Comparison of ENCODE assay signal across 27 cellular contexts in the genomic region with DNA sequence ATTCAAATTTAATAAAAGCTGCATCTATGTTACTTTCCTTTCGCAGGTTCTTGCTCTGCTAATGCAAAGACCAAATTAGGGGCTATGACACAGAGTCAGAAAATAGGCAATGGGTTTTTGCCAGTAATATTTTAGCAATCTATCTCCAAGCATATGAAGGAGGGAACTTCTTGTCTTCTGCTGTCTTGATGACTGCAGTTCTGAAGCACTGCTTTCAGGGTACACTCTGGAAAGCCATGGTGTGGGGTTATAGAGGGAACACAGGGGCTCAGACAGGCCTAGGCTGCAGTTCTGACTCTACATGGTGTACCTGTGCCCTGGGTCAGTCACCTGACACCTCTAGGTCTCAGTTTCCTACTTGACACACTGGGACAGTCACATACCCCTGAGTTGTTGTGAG.
"Had no signal": no experiment of that assay in that cellular context is flagged by ENCODE, and none has a peak within 500 bp of the region (broad histone marks: within the 10 kb centered on the region; RNA-seq: fewer than 3 reads in every experiment).

No MANE protein-coding gene starts in this region.

- H3K27ac Mint-ChIP-seq: immature natural killer cell; mesothelial cell of epicardium; naive B cell; natural killer cell; progenitor cell of endocrine pancreas; stimulated activated memory B cell treated with anti-CD40 and anti-IgM and Interleukin-4, amounts not matched to agents 10 μg/mL and 1 μg/mL and 100 μg/mL, for 72 hours had no signal

- H3K9me3 ChIP-seq: lower lobe of right lung, ovary, right atrium auricular region, right lobe of liver, stomach, testis, thyroid gland, transverse colon, upper lobe of left lung, vagina had no signal

- H3K36me3 ChIP-seq: lower lobe of right lung, ovary, right atrium auricular region, right lobe of liver, stomach, thyroid gland, transverse colon, upper lobe of left lung, vagina had no signal

- H3K36me3 Mint-ChIP-seq: immature natural killer cell; mesothelial cell of epicardium; naive B cell; natural killer cell; stimulated activated memory B cell treated with anti-CD40 and anti-IgM and Interleukin-4, amounts not matched to agents 10 μg/mL and 1 μg/mL and 100 μg/mL, for 72 hours had no signal

- ATAC-seq: left colon; lower lobe of right lung; natural killer cell; right lobe of liver; stimulated activated memory B cell treated with anti-CD40 and anti-IgM and Interleukin-4, amounts not matched to agents 10 μg/mL and 1 μg/mL and 100 μg/mL, for 72 hours; stimulated activated naive CD8-positive, alpha-beta T cell treated with anti-CD3 and anti-CD28 coated beads, Interleukin-15, Interleukin-2, amounts not matched to agents 100 U/mL and 50 U/mL, for 24 hours had no signal

- H3K27ac ChIP-seq: lower lobe of right lung, ovary, right atrium auricular region, right lobe of liver, stomach, testis, thyroid gland, transverse colon, upper lobe of left lung, vagina had no signal

- H3K4me1 ChIP-seq: lower lobe of right lung, testis, upper lobe of left lung had no signal

- DNase-seq: hippocampal formation; immature natural killer cell; kidney; left colon; lower lobe of right lung; mammary epithelial cell; mesendoderm; naive B cell; natural killer cell; ovary; right lobe of liver; stimulated activated CD4-positive, alpha-beta T cell treated with anti-CD3 and anti-CD28 coated beads, Interleukin-1b, Interleukin-23, amount 100 ng/mL, for 48 hours; stimulated activated CD4-positive, alpha-beta T cell treated with anti-CD3 and anti-CD28 coated beads, Interleukin-2, amount 100 ng/mL, for 48 hours; stimulated activated CD4-positive, alpha-beta T cell treated with anti-CD3 and anti-CD28 coated beads, Interleukin-4, amount 100 ng/mL, for 4 hours; stimulated activated CD8-positive, alpha-beta memory T cell treated with anti-CD3 and anti-CD28 coated beads, Interleukin-4, amount 100 ng/mL, for 48 hours; stimulated activated naive CD8-positive, alpha-beta T cell treated with anti-CD3 and anti-CD28 coated beads, Interleukin-15, Interleukin-2, amounts not matched to agents 100 U/mL and 50 U/mL, for 24 hours; stomach; testis; thyroid gland; transverse colon; upper lobe of left lung had no signal

- H3K9me3 Mint-ChIP-seq: immature natural killer cell; mesothelial cell of epicardium; naive B cell; natural killer cell; stimulated activated memory B cell treated with anti-CD40 and anti-IgM and Interleukin-4, amounts not matched to agents 10 μg/mL and 1 μg/mL and 100 μg/mL, for 72 hours had no signal

- H3K4me3 Mint-ChIP-seq: immature natural killer cell; mesothelial cell of epicardium; naive B cell; natural killer cell; stimulated activated memory B cell treated with anti-CD40 and anti-IgM and Interleukin-4, amounts not matched to agents 10 μg/mL and 1 μg/mL and 100 μg/mL, for 72 hours had no signal

- H3K27me3 ChIP-seq: ovary, right atrium auricular region, right lobe of liver, stomach, testis, thyroid gland, transverse colon, upper lobe of left lung, vagina had no signal

- H3K4me2 ChIP-seq: smooth muscle cell had no signal

- H3K27me3 Mint-ChIP-seq: progenitor cell of endocrine pancreas had no signal

- H3K4me3 ChIP-seq: lower lobe of right lung, ovary, right atrium auricular region, right lobe of liver, smooth muscle cell, stomach, testis, thyroid gland, transverse colon, upper lobe of left lung, vagina had no signal

- H3K4me1 Mint-ChIP-seq: immature natural killer cell; naive B cell; natural killer cell; stimulated activated memory B cell treated with anti-CD40 and anti-IgM and Interleukin-4, amounts not matched to agents 10 μg/mL and 1 μg/mL and 100 μg/mL, for 72 hours had no signal
